In genomic region chr6:6851059-6851658, GRCh38 we compare ENCODE assay signal across 1 cellular context.
TF ChIP-seq lines count a peak whose summit lies in the region.

No MANE protein-coding gene starts in this region.

TF ChIP-seq in K562, 482 proteins besides CTCF, POLR2A, EP300 and RAD21 (continued from another document and continues in another):
- no peak for TF ChIP-seq SAFB2 (IDR thresholded peaks at IDR 0.05; ENCODE audit: borderline replicate concordance, low read depth, low read length, severe bottlenecking)
- no peak for TF ChIP-seq ARID2 (IDR thresholded peaks at IDR 0.05)
- no peak for TF ChIP-seq MBD1 (CRISPR knock-in tag; IDR thresholded peaks at IDR 0.05)
- no peak for TF ChIP-seq ZNF785 (CRISPR knock-in tag; IDR thresholded peaks at IDR 0.05)
- TF ChIP-seq TAF15 (IDR thresholded peaks at IDR 0.05; ENCODE audit: low read depth, low read length): no peak
- TF ChIP-seq ZBED1 (IDR thresholded peaks at IDR 0.05): no peak
- TF ChIP-seq ZNF217 (CRISPR knock-in tag; IDR thresholded peaks at IDR 0.05): no peak
- TF ChIP-seq ZEB2 (IDR thresholded peaks at IDR 0.05): no peak
- TF ChIP-seq ETV5 (CRISPR knock-in tag; IDR thresholded peaks at IDR 0.05; ENCODE audit: low read depth): peak; percentile 59
- no peak for TF ChIP-seq PTBP1 (IDR thresholded peaks at IDR 0.05; ENCODE audit: low read depth, low read length)
- TF ChIP-seq KDM1A (IDR thresholded peaks at IDR 0.05): no peak
- TF ChIP-seq ZSCAN29 (IDR thresholded peaks at IDR 0.05): no peak
- TF ChIP-seq ZNF696 (CRISPR knock-in tag; conservative IDR thresholded peaks at IDR 0.05): no peak
- peak; percentile 79; the same call in 1 of the 2 replicates for TF ChIP-seq FOXA1 (IDR thresholded peaks at IDR 0.05; ENCODE audit: borderline replicate concordance)
- TF ChIP-seq EGR1 (conservative IDR thresholded peaks at IDR 0.05): no peak
- TF ChIP-seq FOXO4 (CRISPR knock-in tag; IDR thresholded peaks at IDR 0.05): no peak
- peak; percentile 94 for TF ChIP-seq FOSL1 (tag; conservative IDR thresholded peaks at IDR 0.05)
- peak; percentile 82 for TF ChIP-seq NFYB (IDR thresholded peaks at IDR 0.05; ENCODE audit: extremely low read depth, insufficient read length)
- peak; percentile 85 for TF ChIP-seq ZNF589 (CRISPR knock-in tag; IDR thresholded peaks at IDR 0.05; ENCODE audit: low read depth)
- peak; percentile 99 for TF ChIP-seq L3MBTL2 (IDR thresholded peaks at IDR 0.05)
- TF ChIP-seq U2AF2 (optimal IDR thresholded peaks at IDR 0.05; ENCODE audit: low read depth, low read length): no peak
- no peak for TF ChIP-seq WHSC1 (IDR thresholded peaks at IDR 0.05; ENCODE audit: low read length)
- peak; percentile 57 for TF ChIP-seq MAFG (tag; conservative IDR thresholded peaks at IDR 0.05)
- peak; percentile 95 to 97 for TF ChIP-seq FOXK2 (conservative IDR thresholded peaks at IDR 0.05 in 1 of 2, IDR thresholded peaks at IDR 0.05 in 1 of 2; ENCODE audit: low read depth in 2 of 2)
- TF ChIP-seq SP2 (IDR thresholded peaks at IDR 0.05; ENCODE audit: extremely low read depth, low read depth, low read length, poor library complexity, severe bottlenecking): no peak
- TF ChIP-seq PTRF (tag; IDR thresholded peaks at IDR 0.05): peak; percentile 70
- TF ChIP-seq RBBP5 (IDR thresholded peaks at IDR 0.05; ENCODE audit: borderline replicate concordance, insufficient read depth, low read length, poor library complexity, severe bottlenecking): peak; percentile 45
- peak; percentile 78 for TF ChIP-seq MAX (CRISPR knock-in tag; IDR thresholded peaks at IDR 0.05)
- TF ChIP-seq CBX8 (IDR thresholded peaks at IDR 0.05; ENCODE audit: borderline replicate concordance, extremely low read depth, low read depth, low read length, poor library complexity, severe bottlenecking): no peak
- TF ChIP-seq BACH1 (tag; IDR thresholded peaks at IDR 0.05): no peak; the same call in 1 of the 2 replicates
- TF ChIP-seq ZNF561 (CRISPR knock-in tag; conservative IDR thresholded peaks at IDR 0.05): no peak; the same call in 1 of the 2 replicates
- no peak for TF ChIP-seq CBFB (CRISPR knock-in tag; IDR thresholded peaks at IDR 0.05)
- TF ChIP-seq HOXB6 (CRISPR knock-in tag; IDR thresholded peaks at IDR 0.05; ENCODE audit: borderline replicate concordance): no peak
- TF ChIP-seq PHB (CRISPR knock-in tag; IDR thresholded peaks at IDR 0.05): no peak
- no peak for TF ChIP-seq ZNF507 (tag; conservative IDR thresholded peaks at IDR 0.05)
- TF ChIP-seq ZBTB8A (IDR thresholded peaks at IDR 0.05; ENCODE audit: partially characterized antibody): no peak
- TF ChIP-seq ZNF639 (CRISPR knock-in tag; conservative IDR thresholded peaks at IDR 0.05 in 1 of 2, IDR thresholded peaks at IDR 0.05 in 1 of 2): peak in 1 of 2 experiments; percentile 68; a peak in 1 of 4 replicates
- 0 out of 2 replicates have a peak, but pooled peaks have one; percentile 26 for TF ChIP-seq PYGO2 (tag; IDR thresholded peaks at IDR 0.05)
- peak; percentile 74 for TF ChIP-seq SMAD4 (CRISPR knock-in tag; conservative IDR thresholded peaks at IDR 0.05)
- no peak for TF ChIP-seq ZNF644 (tag; IDR thresholded peaks at IDR 0.05; ENCODE audit: low read depth)
- TF ChIP-seq FOXJ2 (tag; IDR thresholded peaks at IDR 0.05): peak; percentile 55; the same call in 1 of the 2 replicates
- TF ChIP-seq GABPA (tag; conservative IDR thresholded peaks at IDR 0.05; ENCODE audit: low read depth): peak; percentile 69
- TF ChIP-seq STAG1 (CRISPR knock-in tag; IDR thresholded peaks at IDR 0.05; ENCODE audit: borderline replicate concordance): no peak
- TF ChIP-seq ZNF165 (CRISPR knock-in tag; IDR thresholded peaks at IDR 0.05; ENCODE audit: borderline replicate concordance): no peak
- TF ChIP-seq ELF2 (CRISPR knock-in tag; IDR thresholded peaks at IDR 0.05): no peak; the same call in 1 of the 2 replicates
- TF ChIP-seq PRDM10 (IDR thresholded peaks at IDR 0.05; ENCODE audit: partially characterized antibody): peak; percentile 59
- no peak for TF ChIP-seq COPS2 (conservative IDR thresholded peaks at IDR 0.05)
- peak; percentile 68 for TF ChIP-seq C11orf30 (IDR thresholded peaks at IDR 0.05; ENCODE audit: low read depth)
- TF ChIP-seq NFRKB (IDR thresholded peaks at IDR 0.05; ENCODE audit: low read depth): peak; percentile 59; the same call in 1 of the 2 replicates
- TF ChIP-seq ZBTB11 (CRISPR knock-in tag; IDR thresholded peaks at IDR 0.05): peak in 1 of 3 experiments; percentile 31; a peak in 1 of 6 replicates
- TF ChIP-seq TARDBP (IDR thresholded peaks at IDR 0.05): no peak
- TF ChIP-seq CEBPB (tag; IDR thresholded peaks at IDR 0.05): no peak
- TF ChIP-seq SMARCC2 (IDR thresholded peaks at IDR 0.05; ENCODE audit: low read depth): 0 out of 2 replicates have a peak, but pooled peaks have one; percentile 26
- no peak for TF ChIP-seq IRF2 (CRISPR knock-in tag; IDR thresholded peaks at IDR 0.05)
- TF ChIP-seq ZNF740 (CRISPR knock-in tag; IDR thresholded peaks at IDR 0.05): no peak
- TF ChIP-seq ZNF740 (tag; IDR thresholded peaks at IDR 0.05): 0 out of 4 replicates have a peak, but pooled peaks of 1 of the 2 experiments have one; percentile 41
- TF ChIP-seq ZFX (CRISPR knock-in tag; IDR thresholded peaks at IDR 0.05): 0 out of 2 replicates have a peak, but pooled peaks have one; percentile 31
- TF ChIP-seq NKRF (IDR thresholded peaks at IDR 0.05; ENCODE audit: borderline replicate concordance): no peak
- no peak for TF ChIP-seq BCOR (IDR thresholded peaks at IDR 0.05)
- no peak for TF ChIP-seq SNRNP70 (optimal IDR thresholded peaks at IDR 0.05; ENCODE audit: low read depth, low read length)
- TF ChIP-seq XRCC3 (IDR thresholded peaks at IDR 0.05): no peak
- TF ChIP-seq SREBF1 (IDR thresholded peaks at IDR 0.05; ENCODE audit: borderline replicate concordance, low read depth, low read length): no peak
